7 cellular contexts compared by ENCODE assay signal in genomic region chr12:20212658-20213387, GRCh38.
DNase-seq lines count a peak whose midpoint lies in the region; ATAC-seq and TF ChIP-seq lines count a peak whose summit lies in the region.

No MANE protein-coding gene starts in this region.

- TF ChIP-seq POLR2A in esophagus squamous epithelium (IDR thresholded peaks at IDR 0.05) = no peak

- peak overlapping the region; percentile 49 to 85 (median 82) for H3K27ac ChIP-seq in esophagus squamous epithelium

- 16 to 22% methylated on average over 7 of the region's 7 CpGs for WGBS in esophagus squamous epithelium, 2 donors

- ATAC-seq in mucosa of descending colon (peak; percentile 91), HG02870 (IDR thresholded peaks at IDR 0.05; ENCODE audit: unreplicated experiment) (no peak), HG03457 (IDR thresholded peaks at IDR 0.05; ENCODE audit: unreplicated experiment) (no peak), GM18909 (IDR thresholded peaks at IDR 0.05; ENCODE audit: poor library complexity, unreplicated experiment) (no peak)

- H3K9me3 ChIP-seq in esophagus squamous epithelium (no peaks in the 10 kb centered on the region), mucosa of descending colon (no peaks in the 10 kb centered on the region)

- TF ChIP-seq CTCF in esophagus squamous epithelium (IDR thresholded peaks at IDR 0.05) (no peak), mucosa of descending colon (IDR thresholded peaks at IDR 0.05) (no peak)

- H3K4me1 ChIP-seq in esophagus squamous epithelium (peaks cover 19 to 46% (median 26%) of the 10 kb centered on the region in 3 donors), mucosa of descending colon (ENCODE audit: low read depth) (peaks cover 18% of the 10 kb centered on the region)

- H3K4me3 ChIP-seq in esophagus squamous epithelium (peak overlapping the region in 3 of 4 donors; percentile 12 to 50 (median 15)), mucosa of descending colon (no peak overlapping the region)

- H3K36me3 ChIP-seq in esophagus squamous epithelium (no peaks in the 10 kb centered on the region), mucosa of descending colon (ENCODE audit: low read depth) (no peaks in the 10 kb centered on the region)

- H3K27me3 ChIP-seq in esophagus squamous epithelium = no peaks in the 10 kb centered on the region

- intact Hi-C loops in esophagus squamous epithelium (cut with DNase I) (no loop called here), mucosa of descending colon (cut with DNase I, micrococcal nuclease) (loop anchor here in 1 of 2 donors (10.0 kb wide), 1 partner anchor 468 kb away; no protein-coding TSS in a partner anchor)

- DNase-seq in HS-5 (ENCODE audit: low read depth) = peak; percentile 94
- peak; percentile 77 for DNase-seq in RKO (ENCODE audit: low spot score)
- DNase-seq in esophagus squamous epithelium (lab: John Stamatoyannopoulos, UW) = peak; percentile 8
- peak; percentile 50 to 66 (median 55) for DNase-seq in mucosa of descending colon

Comparison
In these comparisons a context has a peak if more than half of its experiments do, and no peak if none do; other contexts are left out.
1. DNase-seq: peak in every context shown above with its lines; median percentile 94 in HS-5; 77 in RKO; 55 in mucosa of descending colon; 8 in esophagus squamous epithelium.